ENCODE assay signal across 35 cellular contexts in genomic region chr4:40087799-40088366, GRCh38.
"Had no signal": no experiment of that assay in that cellular context is flagged by ENCODE, and none has a peak within 500 bp of the region (broad histone marks: within the 10 kb centered on the region; RNA-seq: fewer than 3 reads in every experiment).

No MANE protein-coding gene starts in this region.

- H3K36me3 ChIP-seq: MG63 had no signal

- H3K4me3 ChIP-seq: MG63 had no signal

- DNase-seq: Kasumi-1, MG63, MM.1S, MV-4-11, NCI-H1048, NCI-H1092, NCI-H1092 treated with DMSO at 0.1 percent for 48 hours, NCI-H1105, NCI-H1105 treated with DMSO at 0.1 percent for 48 hours, NCI-H1417, NCI-H1417 treated with DMSO at 0.1 percent for 48 hours, NCI-H1436, NCI-H1436 treated with DMSO at 0.1 percent for 48 hours, NCI-H146, NCI-H1694, NCI-H1694 treated with DMSO at 0.1 percent for 48 hours, NCI-H187, NCI-H187 treated with DMSO at 0.1 percent for 48 hours, NCI-H1930, NCI-H2029, NCI-H2029 treated with DMSO at 0.1 percent for 48 hours, NCI-H2081, NCI-H2081 treated with DMSO at 0.1 percent for 48 hours, NCI-H2107, NCI-H2171, NCI-H2171 treated with DMSO at 0.1 percent for 48 hours, NCI-H2227 treated with DMSO at 0.1 percent for 48 hours, NCI-H226, NCI-H345, NCI-H446, NCI-H446 treated with DMSO at 0.1 percent for 48 hours, NCI-H510A, NCI-H510A treated with DMSO at 0.1 percent for 48 hours, NCI-H524, NCI-H524 treated with DMSO at 0.1 percent for 48 hours had no signal

- H3K27me3 ChIP-seq: MG63 had no signal

- H3K9me3 ChIP-seq: MG63 had no signal
